In genomic region chr14:65096323-65097089, GRCh38 we compare ENCODE assay signal across 8 cellular contexts. TPM values are rescaled to one million over a fixed set of nuclear protein-coding genes. Genes with fewer than 3 reads are reported as not detected.
DNase-seq lines count a peak whose midpoint lies in the region; ATAC-seq and TF ChIP-seq lines count a peak whose summit lies in the region.
"Had no signal": no experiment of that assay in that cellular context is flagged by ENCODE, and none has a peak within 500 bp of the region (broad histone marks: within the 10 kb centered on the region; RNA-seq: fewer than 3 reads in every experiment).

No MANE protein-coding gene starts in this region.

- no peaks in the 10 kb centered on the region for H4K20me1 ChIP-seq in KMS-11 (ENCODE audit: insufficient read depth)

- intact Hi-C loops in right cardiac atrium (cut with DNase I) (no loop called here), testis (cut with DNase I; ENCODE audit: low total_unique reads) (loop anchor here (10.0 kb wide), 1 partner anchor 332 kb away; no protein-coding TSS in a partner anchor)

- no peaks in the 10 kb centered on the region for H3K27me3 Mint-ChIP-seq in activated naive CD8-positive, alpha-beta T cell treated with anti-CD3 and anti-CD28 coated beads, Interleukin-2, amount 10 ng/mL, durations not matched to agents 7 days and 5 days
- H3K27me3 Mint-ChIP-seq in stimulated activated naive CD8-positive, alpha-beta T cell treated with anti-CD3 and anti-CD28 coated beads, Interleukin-15, amount 100 ng/mL, for 72 hours: no peaks in the 10 kb centered on the region

- H3K36me3 ChIP-seq in KMS-11 (ENCODE audit: insufficient read depth): no peaks in the 10 kb centered on the region; the same call in 1 of the 2 replicates
- no peaks in the 10 kb centered on the region for H3K36me3 ChIP-seq in testis (ENCODE audit: low read depth, missing control alignments)

- H3K27me3 ChIP-seq in KMS-11 (ENCODE audit: insufficient read depth, low read depth): no peaks in the 10 kb centered on the region
- H3K27me3 ChIP-seq in right cardiac atrium (ENCODE audit: control insufficient read depth, insufficient read depth): no peaks in the 10 kb centered on the region
- H3K27me3 ChIP-seq in testis: no peaks in the 10 kb centered on the region

- peaks cover 46% of the 10 kb centered on the region for H3K36me3 Mint-ChIP-seq in activated naive CD8-positive, alpha-beta T cell treated with anti-CD3 and anti-CD28 coated beads, Interleukin-2, amount 10 ng/mL, durations not matched to agents 7 days and 5 days

- H3K4me1 ChIP-seq in KMS-11 (ENCODE audit: low read depth, poor library complexity, severe bottlenecking): peaks cover 66% of the 10 kb centered on the region
- peaks cover 10% of the 10 kb centered on the region for H3K4me1 ChIP-seq in right cardiac atrium (ENCODE audit: control insufficient read depth, insufficient read depth, low read length)
- peaks cover 32% of the 10 kb centered on the region for H3K4me1 ChIP-seq in testis

- no peak overlapping the region for H2AFZ ChIP-seq in KMS-11 (ENCODE audit: low read depth)

- H3K4me1 Mint-ChIP-seq in activated naive CD8-positive, alpha-beta T cell treated with anti-CD3 and anti-CD28 coated beads, Interleukin-2, amount 10 ng/mL, durations not matched to agents 7 days and 5 days: peaks cover 56% of the 10 kb centered on the region
- peaks cover 70% of the 10 kb centered on the region for H3K4me1 Mint-ChIP-seq in stimulated activated naive CD8-positive, alpha-beta T cell treated with anti-CD3 and anti-CD28 coated beads, Interleukin-15, amount 100 ng/mL, for 72 hours

- in situ Hi-C loops in ACHN (cut with HindIII; ENCODE audit: low pct_ligation_motif_present, low pct_unique_long_range_greater_than_20kb, low sequenced_read_pairs): no loop called here

- H3K9me3 Mint-ChIP-seq in activated naive CD8-positive, alpha-beta T cell treated with anti-CD3 and anti-CD28 coated beads, Interleukin-2, amount 10 ng/mL, durations not matched to agents 7 days and 5 days: no peaks in the 10 kb centered on the region
- no peaks in the 10 kb centered on the region for H3K9me3 Mint-ChIP-seq in stimulated activated naive CD8-positive, alpha-beta T cell treated with anti-CD3 and anti-CD28 coated beads, Interleukin-15, amount 100 ng/mL, for 72 hours

- H3K27ac Mint-ChIP-seq in activated naive CD8-positive, alpha-beta T cell treated with anti-CD3 and anti-CD28 coated beads, Interleukin-2, amount 10 ng/mL, durations not matched to agents 7 days and 5 days: peak overlapping the region; percentile 60
- peak overlapping the region; percentile 21 to 42 for H3K27ac Mint-ChIP-seq in stimulated activated naive CD8-positive, alpha-beta T cell treated with anti-CD3 and anti-CD28 coated beads, Interleukin-15, amount 100 ng/mL, for 72 hours

- no peak for TF ChIP-seq CTCF in KMS-11 (conservative IDR thresholded peaks at IDR 0.05; ENCODE audit: low read depth, low read length)
- TF ChIP-seq CTCF in testis (IDR thresholded peaks at IDR 0.05): no peak

- TF ChIP-seq POLR2A in testis (IDR thresholded peaks at IDR 0.05): no peak

- H3K4me3 ChIP-seq in KMS-11 (IDR thresholded peaks at IDR 0.05; ENCODE audit: insufficient read depth, low read depth, low read length): no peak overlapping the region
- H3K4me3 ChIP-seq in right cardiac atrium (ENCODE audit: low read length): no peak overlapping the region
- no peak overlapping the region for H3K4me3 ChIP-seq in testis

- ATAC-seq in activated naive CD8-positive, alpha-beta T cell treated with anti-CD3 and anti-CD28 coated beads, Interleukin-2, amount 10 ng/mL, durations not matched to agents 7 days and 5 days (ENCODE audit: low read depth): no peak
- ATAC-seq in right cardiac atrium: peak; percentile 59 to 62
- ATAC-seq in stimulated activated naive CD8-positive, alpha-beta T cell treated with anti-CD3 and anti-CD28 coated beads, Interleukin-15, amount 100 ng/mL, for 72 hours: peak; percentile 69

- WGBS in right cardiac atrium: 59% methylated on average over 6 of the region's 6 CpGs
- WGBS in testis, 2 donors: 56 to 66% methylated on average over 6 of the region's 6 CpGs

- H3K4me3 Mint-ChIP-seq in activated naive CD8-positive, alpha-beta T cell treated with anti-CD3 and anti-CD28 coated beads, Interleukin-2, amount 10 ng/mL, durations not matched to agents 7 days and 5 days: peak overlapping the region; percentile 49
- peak overlapping the region; percentile 22 to 48 for H3K4me3 Mint-ChIP-seq in stimulated activated naive CD8-positive, alpha-beta T cell treated with anti-CD3 and anti-CD28 coated beads, Interleukin-15, amount 100 ng/mL, for 72 hours

- no peak for DNase-seq in activated naive CD8-positive, alpha-beta T cell treated with anti-CD3 and anti-CD28 coated beads, Interleukin-2, amount 10 ng/mL, durations not matched to agents 7 days and 5 days
- peak in 2 of 3 donors; percentile 59 to 82 for DNase-seq in right cardiac atrium
- DNase-seq in stimulated activated naive CD8-positive, alpha-beta T cell treated with anti-CD3 and anti-CD28 coated beads, Interleukin-15, amount 100 ng/mL, for 72 hours: no peak
- no peak for DNase-seq in ACHN
- no peak for DNase-seq in NK-92 (lab: John Stamatoyannopoulos, UW; ENCODE audit: unreplicated experiment)
- DNase-seq in testis: no peak
- DNase-seq: NCI-H1092 treated with DMSO at 0.1 percent for 48 hours had no signal

- H3K9ac ChIP-seq in KMS-11: peak overlapping the region; percentile 13; the same call in 1 of the 2 replicates

- no peaks in the 10 kb centered on the region for H3K9me3 ChIP-seq in right cardiac atrium (ENCODE audit: control insufficient read depth, low read length)
- H3K9me3 ChIP-seq in testis: no peaks in the 10 kb centered on the region

- peaks cover 59% of the 10 kb centered on the region; the same call in 1 of the 2 replicates for H3K79me2 ChIP-seq in KMS-11 (ENCODE audit: insufficient read depth, low read depth)

- peak overlapping the region; percentile 70 for H3K4me2 ChIP-seq in KMS-11

- H3K27ac ChIP-seq in KMS-11: peak overlapping the region; percentile 73
- H3K27ac ChIP-seq in right cardiac atrium (ENCODE audit: low read length): peak overlapping the region; percentile 83
- peak overlapping the region in 1 of 2 donors; percentile 60 for H3K27ac ChIP-seq in testis

- POLR2A ChIA-PET in activated naive CD8-positive, alpha-beta T cell treated with anti-CD3 and anti-CD28 coated beads, Interleukin-2, amount 10 ng/mL, durations not matched to agents 7 days and 5 days (lab: Charles Lee): no interaction called here

RNA-seq across cellular contexts. Expression of gene MAX, which starts 5.8 kb away (rescaled TPM):
- total RNA-seq in activated naive CD8-positive, alpha-beta T cell treated with anti-CD3 and anti-CD28 coated beads, Interleukin-2, amount 10 ng/mL, durations not matched to agents 7 days and 5 days: 100 to 1,000 TPM; 150 to 155 TPM
- total RNA-seq in right cardiac atrium: 100 to 1,000 TPM in 3 of 4 donors, 10 to 100 TPM in 1; 93.6 to 117 (median 115) TPM
- polyA plus RNA-seq in right cardiac atrium: 56.3 TPM
- 10 to 100 TPM; 53.1 to 56.4 TPM for total RNA-seq in testis
- 56.7 TPM for polyA plus RNA-seq in testis (ENCODE audit: insufficient read depth, low read depth, low replicate concordance)

Comparison
In these comparisons a context has a peak if more than half of its experiments do, and no peak if none do; other contexts are left out.
1. DNase-seq: peak in right cardiac atrium (2 of 3); none in activated naive CD8-positive, alpha-beta T cell treated with anti-CD3 and anti-CD28 coated beads, Interleukin-2, amount 10 ng/mL, durations not matched to agents 7 days and 5 days (single experiment), stimulated activated naive CD8-positive, alpha-beta T cell treated with anti-CD3 and anti-CD28 coated beads, Interleukin-15, amount 100 ng/mL, for 72 hours (0 of 2), ACHN (single experiment), NK-92 (single experiment) and testis (single experiment).